In the genomic region with DNA sequence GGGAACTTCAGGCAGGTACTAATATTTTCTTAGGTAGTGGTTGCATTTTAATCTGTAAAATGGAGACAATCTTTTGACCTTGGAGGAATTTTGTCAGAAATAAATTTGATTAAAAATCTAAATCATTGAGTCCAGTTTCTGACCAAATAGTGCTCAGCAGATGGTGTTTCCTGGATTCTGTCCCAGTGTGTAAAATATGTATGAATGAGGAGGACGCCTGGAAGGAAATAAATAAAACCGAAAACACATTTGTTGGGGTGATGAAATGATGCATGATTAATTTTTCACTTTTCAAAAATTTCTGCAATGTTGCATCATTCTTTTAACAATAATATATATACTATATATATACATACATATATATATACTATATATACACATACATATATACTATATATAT, we compare ENCODE assay signal across 14 cellular contexts.
DNase-seq lines count a peak whose midpoint lies in the region; ATAC-seq, FAIRE-seq and TF ChIP-seq lines count a peak whose summit lies in the region.
"Had no signal": no experiment of that assay in that cellular context is flagged by ENCODE, and none has a peak within 500 bp of the region (broad histone marks: within the 10 kb centered on the region; RNA-seq: fewer than 3 reads in every experiment).

No MANE protein-coding gene starts in this region.

- no peaks in the 10 kb centered on the region for H3K79me2 ChIP-seq in K562 (ENCODE audit: control insufficient read depth, insufficient read depth, low read length)

- H3K9me3 ChIP-seq in K562 (replicated peaks; ENCODE audit: control insufficient read depth, insufficient read depth, low read depth, low read length): 0 out of 2 replicates have a peak, but pooled peaks cover 2% of the 10 kb centered on the region
- H3K9me3 ChIP-seq in Caco-2: no peaks in the 10 kb centered on the region
- H3K9me3 ChIP-seq: esophagus squamous epithelium, psoas muscle, testis had no signal

- TF ChIP-seq POLR2A in K562 (conservative IDR thresholded peaks at IDR 0.05): no peak

- no peaks in the 10 kb centered on the region for H3K36me3 ChIP-seq in K562 (ENCODE audit: control insufficient read depth, insufficient read depth, low read length)
- H3K36me3 ChIP-seq in Caco-2 (ENCODE audit: control insufficient read depth, insufficient read depth, low read length): no peaks in the 10 kb centered on the region
- H3K36me3 ChIP-seq: esophagus squamous epithelium had no signal

- H3K4me3 Mint-ChIP-seq in Caco-2 (ENCODE audit: unreplicated experiment): no peak overlapping the region

- H2AFZ ChIP-seq in K562 (ENCODE audit: low read depth, low read length): no peak overlapping the region

- no peak for ATAC-seq in K562
- no peak for ATAC-seq in GM19324 (IDR thresholded peaks at IDR 0.05; ENCODE audit: low FRiP score, unreplicated experiment)

- intact Hi-C loops in K562 (cut with micrococcal nuclease): no loop called here
- intact Hi-C loops in Caco-2 (cut with micrococcal nuclease; ENCODE audit: unreplicated experiment): loop anchor here (1.0 to 5.0 kb wide), 2 partner anchors 31 to 82 kb away; no protein-coding TSS in a partner anchor

- 47% methylated on average over 2 of the region's 2 CpGs for WGBS in K562 (ENCODE audit: insufficient coverage, low coverage, missing lambda C conversion rate)

- no peak for FAIRE-seq in K562 (lab: Jason Lieb, UNC)

- no peak overlapping the region for H3K4me3 ChIP-seq in AG10803 (ENCODE audit: low read length)
- H3K4me3 ChIP-seq in K562: no peak overlapping the region
- H3K4me3 ChIP-seq in fibroblast of villous mesenchyme (ENCODE audit: low read depth, low read length): no peak overlapping the region
- H3K4me3 ChIP-seq in Caco-2 (ENCODE audit: low read depth, low read length): no peak overlapping the region
- H3K4me3 ChIP-seq: testis had no signal

- H3K36me3 Mint-ChIP-seq in Caco-2 (ENCODE audit: insufficient read depth, unreplicated experiment): peaks cover 11% of the 10 kb centered on the region
- H3K36me3 Mint-ChIP-seq: brain had no signal

- H3K27me3 Mint-ChIP-seq in Caco-2 (ENCODE audit: insufficient read depth, unreplicated experiment): no peaks in the 10 kb centered on the region
- H3K27me3 Mint-ChIP-seq: activated CD4-positive, alpha-beta T cell treated with anti-CD3 and anti-CD28 coated beads, Interleukin-2, amount 10 ng/mL, durations not matched to agents 24 days and 14 days; B cell had no signal

- TF ChIP-seq CTCF in AG10803 (conservative IDR thresholded peaks at IDR 0.05; ENCODE audit: low read length): no peak
- TF ChIP-seq CTCF in K562 (IDR thresholded peaks at IDR 0.05 in 2 of 3, conservative IDR thresholded peaks at IDR 0.05 in 1 of 3; ENCODE audit: insufficient read depth in 2 of 3, low read depth in 1 of 3, low read length in 3 of 3): no peak
- TF ChIP-seq CTCF in fibroblast of villous mesenchyme (IDR thresholded peaks at IDR 0.05; ENCODE audit: insufficient read depth, low read depth, low read length): no peak
- no peak for TF ChIP-seq CTCF in Caco-2 (IDR thresholded peaks at IDR 0.05; ENCODE audit: insufficient read depth in 1 of 2, low read depth in 1 of 2, low read length in 1 of 2, severe bottlenecking in 1 of 2, unreplicated experiment in 1 of 2)

- no peaks in the 10 kb centered on the region for H4K20me1 ChIP-seq in K562 (replicated peaks; ENCODE audit: control insufficient read depth, insufficient read depth, low read length)

- no peak overlapping the region for H3K4me2 ChIP-seq in K562 (ENCODE audit: insufficient read depth, low read length)

- H3K9me3 Mint-ChIP-seq in Caco-2 (ENCODE audit: unreplicated experiment): no peaks in the 10 kb centered on the region
- H3K9me3 Mint-ChIP-seq: activated CD4-positive, alpha-beta T cell treated with anti-CD3 and anti-CD28 coated beads, Interleukin-2, amount 10 ng/mL, durations not matched to agents 24 days and 14 days; brain had no signal

- no peak overlapping the region for H3K9ac ChIP-seq in K562 (ENCODE audit: insufficient read depth in 1 of 2, low read depth in 2 of 2, low read length in 2 of 2)

- BruUV-seq in K562 (replicated peaks; lab: Mats Ljungman, UMichigan) (no TSS peak), Caco-2 (replicated peaks; lab: Mats Ljungman, UMichigan) (no TSS peak)

- H3K27ac Mint-ChIP-seq in Caco-2 (ENCODE audit: unreplicated experiment): no peak overlapping the region

- no peaks in the 10 kb centered on the region for H3K9me1 ChIP-seq in K562 (ENCODE audit: control insufficient read depth, insufficient read depth, low read length)

- in situ Hi-C loops in K562 (cut with MboI): no loop called here

- DNase-seq in AG10803 (ENCODE audit: low read depth) (peak; percentile 80), GM04504 (ENCODE audit: low read depth) (peak; percentile 25), K562 (ENCODE audit: extremely low read depth in 1 of 4, low spot score in 3 of 4) (no peak), fibroblast of villous mesenchyme (ENCODE audit: low read depth) (peak; percentile 79), superior temporal gyrus (ENCODE audit: extremely low spot score) (no peak), Caco-2 (no peak), T-helper 1 cell (no peak)

- H3K27me3 ChIP-seq in K562 (ENCODE audit: control insufficient read depth in 2 of 2, insufficient read depth in 2 of 2, low read length in 2 of 2): no peaks in the 10 kb centered on the region
- no peaks in the 10 kb centered on the region for H3K27me3 ChIP-seq in Caco-2 (replicated peaks; ENCODE audit: control insufficient read depth, insufficient read depth, low read length)
- H3K27me3 ChIP-seq: esophagus squamous epithelium, testis had no signal

- CTCF ChIA-PET in K562 (lab: Yijun Ruan, JAX; ENCODE audit: low intra/inter-chr PET ratio) (no interaction called here), Caco-2 (lab: Charles Lee) (no interaction called here)

- POLR2A ChIA-PET in K562 (lab: Yijun Ruan, JAX): no interaction called here
- POLR2A ChIA-PET in Caco-2 (lab: Charles Lee): no interaction called here

- H3K4me1 ChIP-seq in K562 (replicated peaks in 1 of 2; ENCODE audit: control insufficient read depth in 2 of 2, insufficient read depth in 2 of 2, low read length in 2 of 2) (peaks cover 9 to 33% of the 10 kb centered on the region in 2 experiments; a peak in 4 of 5 replicates), Caco-2 (peaks cover 29% of the 10 kb centered on the region)
- H3K4me1 ChIP-seq: testis had no signal

- H3K4me1 Mint-ChIP-seq in Caco-2 (ENCODE audit: low read depth, unreplicated experiment): peaks cover 24% of the 10 kb centered on the region

- no peak for TF ChIP-seq EP300 in K562 (IDR thresholded peaks at IDR 0.05; ENCODE audit: low read length)

- H3K27ac ChIP-seq in K562 (ENCODE audit: extremely low read depth, low read depth, low read length): peak overlapping the region; percentile 43; the same call in 1 of the 3 replicates
- H3K27ac ChIP-seq: testis had no signal

- no peak for TF ChIP-seq RAD21 in K562 (CRISPR knock-in tag; conservative IDR thresholded peaks at IDR 0.05 in 1 of 2, IDR thresholded peaks at IDR 0.05 in 1 of 2)

TF ChIP-seq in K562, 482 proteins besides CTCF, POLR2A, EP300 and RAD21:
- TF ChIP-seq, protein P1, sequence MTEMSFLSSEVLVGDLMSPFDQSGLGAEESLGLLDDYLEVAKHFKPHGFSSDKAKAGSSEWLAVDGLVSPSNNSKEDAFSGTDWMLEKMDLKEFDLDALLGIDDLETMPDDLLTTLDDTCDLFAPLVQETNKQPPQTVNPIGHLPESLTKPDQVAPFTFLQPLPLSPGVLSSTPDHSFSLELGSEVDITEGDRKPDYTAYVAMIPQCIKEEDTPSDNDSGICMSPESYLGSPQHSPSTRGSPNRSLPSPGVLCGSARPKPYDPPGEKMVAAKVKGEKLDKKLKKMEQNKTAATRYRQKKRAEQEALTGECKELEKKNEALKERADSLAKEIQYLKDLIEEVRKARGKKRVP (CRISPR knock-in tag; IDR thresholded peaks at IDR 0.05): peak; percentile 29; the same call in 1 of the 2 replicates
- TF ChIP-seq ZNF583 (CRISPR knock-in tag; IDR thresholded peaks at IDR 0.05) (no peak), ZNF232 (CRISPR knock-in tag; IDR thresholded peaks at IDR 0.05) (no peak), MEIS2 (IDR thresholded peaks at IDR 0.05; ENCODE audit: partially characterized antibody) (peak; percentile 13), CEBPG (CRISPR knock-in tag; IDR thresholded peaks at IDR 0.05) (no peak), CEBPG (tag; conservative IDR thresholded peaks at IDR 0.05 in 1 of 2, IDR thresholded peaks at IDR 0.05 in 1 of 2) (peak in 1 of 2 experiments; percentile 21; a peak in 3 of 4 replicates), TRIM24 (IDR thresholded peaks at IDR 0.05) (peak in 1 of 2 experiments; percentile 36; a peak in 1 of 4 replicates)
- TF ChIP-seq, protein P2, sequence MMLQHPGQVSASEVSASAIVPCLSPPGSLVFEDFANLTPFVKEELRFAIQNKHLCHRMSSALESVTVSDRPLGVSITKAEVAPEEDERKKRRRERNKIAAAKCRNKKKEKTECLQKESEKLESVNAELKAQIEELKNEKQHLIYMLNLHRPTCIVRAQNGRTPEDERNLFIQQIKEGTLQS (IDR thresholded peaks at IDR 0.05): peak; percentile 67
- TF ChIP-seq, protein P2 (CRISPR knock-in tag; conservative IDR thresholded peaks at IDR 0.05): no peak

Comparison
In these comparisons a context has a peak if more than half of its experiments do, and no peak if none do; other contexts are left out.
1. DNase-seq: peak in AG10803 (single experiment), GM04504 (single experiment) and fibroblast of villous mesenchyme (single experiment); none in K562 (0 of 4), superior temporal gyrus (single experiment), Caco-2 (0 of 2) and T-helper 1 cell (0 of 5).